14 cellular contexts compared by ENCODE assay signal in the genomic region with DNA sequence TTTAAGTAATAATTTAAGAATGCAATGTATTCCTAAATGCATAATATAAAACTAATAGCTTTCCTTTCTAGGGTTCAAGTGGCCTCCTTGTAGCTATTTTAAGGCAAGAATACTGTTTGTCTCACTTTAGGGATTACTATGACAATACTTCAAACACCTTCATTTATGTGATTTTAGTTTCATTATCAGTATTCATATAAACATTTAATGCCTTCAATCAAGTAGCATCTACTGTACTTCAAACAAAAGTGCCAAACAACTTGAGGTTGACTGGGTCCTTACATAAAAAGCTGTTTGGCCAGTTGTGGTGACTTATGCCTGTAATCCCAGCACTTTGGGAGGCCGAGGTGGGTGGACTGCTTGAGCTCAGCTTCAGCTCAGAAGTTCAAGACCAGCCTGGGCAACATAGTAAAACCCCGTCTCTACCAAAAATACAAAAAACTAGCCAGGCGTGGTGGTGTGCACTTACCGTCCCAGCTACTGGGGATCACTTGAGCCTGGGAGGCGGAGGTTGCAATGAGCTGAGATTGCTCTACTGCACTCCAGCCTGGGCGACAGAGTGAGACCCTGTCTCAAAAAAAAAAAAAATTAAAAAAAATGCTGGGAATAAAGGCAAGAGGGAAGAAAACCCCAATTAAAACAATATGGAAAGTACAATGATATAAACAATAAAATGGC. TPM values are rescaled to one million over a fixed set of nuclear protein-coding genes. Genes with fewer than 3 reads are reported as not detected.
DNase-seq lines count a peak whose midpoint lies in the region; ATAC-seq and TF ChIP-seq lines count a peak whose summit lies in the region.
"Had no signal": no experiment of that assay in that cellular context is flagged by ENCODE, and none has a peak within 500 bp of the region (broad histone marks: within the 10 kb centered on the region; RNA-seq: fewer than 3 reads in every experiment).

No MANE protein-coding gene starts in this region.

- H3F3A ChIP-seq in PC-3 (ENCODE audit: low read length, unreplicated experiment): no peaks in the 10 kb centered on the region

- peaks cover 60% of the 10 kb centered on the region for H3K79me2 ChIP-seq in PC-3 (ENCODE audit: low read length)

- intact Hi-C loops in naive thymus-derived CD4-positive, alpha-beta T cell (cut with micrococcal nuclease): loop anchor here in 1 of 2 donors (1.0 kb wide), 1 partner anchor 8 kb away; no protein-coding TSS in a partner anchor
- intact Hi-C loops in PC-3 (cut with micrococcal nuclease): no loop called here

- POLR2A ChIA-PET in naive thymus-derived CD4-positive, alpha-beta T cell (lab: Charles Lee): interaction anchor here (0.9 to 2.8 kb wide), 3 partner anchors 8 to 310 kb away, joined by 3 to 16 read pairs (median 3); a partner anchor contains a TSS
- POLR2A ChIA-PET in PC-3 (lab: Charles Lee; ENCODE audit: unreplicated experiment): no interaction called here

- no peaks in the 10 kb centered on the region for H3K9me3 Mint-ChIP-seq in naive thymus-derived CD4-positive, alpha-beta T cell

- no peaks in the 10 kb centered on the region for H3K27me3 Mint-ChIP-seq in naive thymus-derived CD4-positive, alpha-beta T cell

- H3K36me3 ChIP-seq in naive thymus-derived CD4-positive, alpha-beta T cell (ENCODE audit: control insufficient read depth in 2 of 3, insufficient read depth in 3 of 3, low read length in 3 of 3): peaks cover 0 to 4% (median 0%) of the 10 kb centered on the region in 3 experiments
- H3K36me3 ChIP-seq in PC-3 (ENCODE audit: low read depth, low read length): no peaks in the 10 kb centered on the region
- H3K36me3 ChIP-seq: ascending aorta, thyroid gland had no signal

- CTCF ChIA-PET in naive thymus-derived CD4-positive, alpha-beta T cell (lab: Charles Lee): no interaction called here
- CTCF ChIA-PET in PC-3 (lab: Charles Lee): no interaction called here

- H3K9ac ChIP-seq in PC-3 (ENCODE audit: low read length): no peak overlapping the region

- H3K27ac ChIP-seq in naive thymus-derived CD4-positive, alpha-beta T cell (ENCODE audit: low read depth, low read length): no peak overlapping the region
- no peak overlapping the region for H3K27ac ChIP-seq in PC-3 (ENCODE audit: low read length)
- H3K27ac ChIP-seq: ascending aorta, thyroid gland had no signal

- 0 out of 2 replicates have a peak, but pooled peaks cover 6% of the 10 kb centered on the region for H4K20me1 ChIP-seq in PC-3 (ENCODE audit: low read length)

- H3K9me3 ChIP-seq in naive thymus-derived CD4-positive, alpha-beta T cell (ENCODE audit: control insufficient read depth in 2 of 3, low read length in 3 of 3): no peaks in the 10 kb centered on the region
- no peaks in the 10 kb centered on the region for H3K9me3 ChIP-seq in PC-3 (ENCODE audit: low read length)
- H3K9me3 ChIP-seq: ascending aorta, esophagus squamous epithelium, thyroid gland had no signal

- no peak overlapping the region for H3K4me3 ChIP-seq in naive thymus-derived CD4-positive, alpha-beta T cell (ENCODE audit: low read length)
- no peak overlapping the region for H3K4me3 ChIP-seq in PC-3 (ENCODE audit: low read length)
- H3K4me3 ChIP-seq: ascending aorta, esophagus squamous epithelium, thyroid gland had no signal

- peaks cover 35 to 89% (median 80%) of the 10 kb centered on the region in 7 donors for H3K4me1 Mint-ChIP-seq in naive thymus-derived CD4-positive, alpha-beta T cell

- H3K4me3 Mint-ChIP-seq in naive thymus-derived CD4-positive, alpha-beta T cell: peak overlapping the region in 4 of 10 donors; percentile 16 to 62 (median 58)

- ATAC-seq in activated CD4-positive, CD25-positive, alpha-beta regulatory T cell treated with anti-CD3 and anti-CD28 coated beads, Interleukin-2, amount 50 U/mL, for 24 hours: peak; percentile 39 to 44
- ATAC-seq in GM21526 (IDR thresholded peaks at IDR 0.05; ENCODE audit: low FRiP score, unreplicated experiment): peak; percentile 48
- ATAC-seq in HG03442 (IDR thresholded peaks at IDR 0.05; ENCODE audit: unreplicated experiment): peak; percentile 41
- peak; percentile 16 for ATAC-seq in naive thymus-derived CD4-positive, alpha-beta T cell
- no peak for ATAC-seq in PC-3
- ATAC-seq: Right ventricle myocardium inferior had no signal

- TF ChIP-seq CTCF in PC-3 (conservative IDR thresholded peaks at IDR 0.05; ENCODE audit: low read depth, low read length): no peak

- DNase-seq in activated CD4-positive, CD25-positive, alpha-beta regulatory T cell (lab: John Stamatoyannopoulos, UW): no peak
- peak in 1 of 9 donors; percentile 20 for DNase-seq in naive thymus-derived CD4-positive, alpha-beta T cell
- DNase-seq in PC-3: no peak
- no peak for DNase-seq in germinal center (ENCODE audit: low spot score)
- no peak for DNase-seq in stimulated activated naive CD4-positive, alpha-beta T cell treated with Interleukin-2 at 50 U/mL for 16 hours (lab: John Stamatoyannopoulos, UW)
- DNase-seq: activated CD4-positive, alpha-beta T cell treated with anti-CD3 and anti-CD28 coated beads for 4 hours; esophagus squamous epithelium; stimulated activated CD4-positive, alpha-beta T cell treated with anti-CD3 and anti-CD28 coated beads, Interleukin-4, amount 100 ng/mL, for 4 hours; thyroid gland had no signal

- H3K36me3 Mint-ChIP-seq in naive thymus-derived CD4-positive, alpha-beta T cell: peaks cover 0 to 27% (median 17%) of the 10 kb centered on the region in 5 donors

- no peaks in the 10 kb centered on the region for H3K9me2 ChIP-seq in PC-3 (replicated peaks; ENCODE audit: low read length)

- H3K27me3 ChIP-seq in naive thymus-derived CD4-positive, alpha-beta T cell (ENCODE audit: control insufficient read depth in 2 of 2, insufficient read depth in 2 of 2, low read length in 2 of 2): no peaks in the 10 kb centered on the region
- no peaks in the 10 kb centered on the region for H3K27me3 ChIP-seq in PC-3 (ENCODE audit: low read length)
- H3K27me3 ChIP-seq: ascending aorta, esophagus squamous epithelium, thyroid gland had no signal

- no peak overlapping the region for H3K4me2 ChIP-seq in PC-3 (ENCODE audit: low read length)

- peaks cover 30 to 77% of the 10 kb centered on the region in 2 donors for H3K4me1 ChIP-seq in naive thymus-derived CD4-positive, alpha-beta T cell (ENCODE audit: control insufficient read depth in 2 of 2, insufficient read depth in 2 of 2, low read length in 2 of 2)
- no peaks in the 10 kb centered on the region for H3K4me1 ChIP-seq in PC-3 (ENCODE audit: insufficient read depth, low read length)

- no peak overlapping the region for H2AFZ ChIP-seq in PC-3 (ENCODE audit: low read length)

- H3K27ac Mint-ChIP-seq in naive thymus-derived CD4-positive, alpha-beta T cell: peak overlapping the region in 4 of 9 donors; percentile 42 to 77 (median 52)

- BruUV-seq in PC-3 (replicated peaks; lab: Mats Ljungman, UMichigan): no TSS peak

RNA-seq across cellular contexts. Expression of a gene that starts 9.3 kb away (rescaled TPM):
- 10 to 100 TPM; 47.1 to 68.8 (median 53.7) TPM for total RNA-seq in naive thymus-derived CD4-positive, alpha-beta T cell
- 1 to 10 TPM; 4.3 to 4.8 TPM for polyA plus RNA-seq in naive thymus-derived CD4-positive, alpha-beta T cell
- total RNA-seq in PC-3 (2014; rRNA removed): 13.2 and 15.8 TPM in 2 replicates
